In the genomic region with DNA sequence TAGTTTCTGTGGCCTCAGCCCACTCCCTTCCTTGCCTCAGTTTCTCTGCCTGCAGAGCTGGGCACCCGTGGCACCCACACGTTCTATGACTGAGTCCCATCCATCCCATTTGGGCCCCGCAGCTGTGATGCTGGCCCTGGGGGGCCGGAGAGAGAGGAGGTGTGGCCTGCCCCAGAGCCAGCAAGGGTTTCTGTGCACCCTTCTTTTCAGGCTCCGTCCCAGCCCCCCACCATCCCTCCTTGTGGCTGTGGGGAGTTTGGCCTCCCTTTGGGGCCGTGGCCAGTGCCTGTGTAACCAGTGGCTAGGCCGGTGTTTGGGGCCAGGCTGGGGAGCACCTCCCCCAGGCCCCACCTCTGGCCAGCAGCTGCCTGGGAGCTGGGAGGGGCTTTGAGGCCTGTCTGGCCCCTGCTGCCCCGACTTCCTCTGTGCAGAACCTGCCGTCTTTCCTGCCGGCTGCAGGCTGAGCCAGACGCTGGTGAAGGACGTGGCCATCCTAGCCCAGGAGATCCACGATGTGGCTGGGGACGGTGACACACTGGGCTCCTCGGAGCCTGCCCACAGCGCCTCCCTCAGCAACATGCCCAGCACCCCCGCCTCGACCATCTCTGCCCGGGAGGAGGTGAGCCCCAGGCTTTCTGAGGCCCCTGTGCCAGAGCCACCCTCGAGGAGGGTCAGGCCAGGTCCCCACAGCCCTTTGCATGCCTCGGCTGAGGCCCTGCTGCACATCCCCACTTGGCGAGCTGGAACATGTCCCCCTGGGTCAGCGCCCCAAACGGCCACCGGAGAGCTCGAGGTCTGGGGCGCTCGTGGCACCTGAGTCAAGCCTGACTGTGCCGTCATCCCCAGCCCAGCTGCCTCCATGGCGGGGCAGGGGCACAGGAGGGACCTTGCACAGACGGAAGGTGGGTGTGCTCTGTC, we compare ENCODE assay signal across 16 cellular contexts. TPM values are rescaled to one million over a fixed set of nuclear protein-coding genes. Genes with fewer than 3 reads are reported as not detected.
DNase-seq lines count a peak whose midpoint lies in the region; ATAC-seq and TF ChIP-seq lines count a peak whose summit lies in the region.
"Had no signal": no experiment of that assay in that cellular context is flagged by ENCODE, and none has a peak within 500 bp of the region (broad histone marks: within the 10 kb centered on the region; RNA-seq: fewer than 3 reads in every experiment).

No MANE protein-coding gene starts in this region.

- no peak for TF ChIP-seq POLR2A in adrenal gland (IDR thresholded peaks at IDR 0.05)

- H3K4me1 ChIP-seq in right cardiac atrium (ENCODE audit: control insufficient read depth, insufficient read depth, low read length): no peaks in the 10 kb centered on the region
- peaks cover 0 to 20% of the 10 kb centered on the region in 2 donors for H3K4me1 ChIP-seq in right atrium auricular region
- peaks cover 13 to 15% of the 10 kb centered on the region in 2 donors for H3K4me1 ChIP-seq in adrenal gland (replicated peaks in 1 of 2)

- H3K27ac ChIP-seq in right cardiac atrium (ENCODE audit: low read length): no peak overlapping the region
- H3K27ac ChIP-seq in right atrium auricular region: no peak overlapping the region
- no peak overlapping the region for H3K27ac ChIP-seq in adrenal gland

- intact Hi-C loops in right cardiac atrium (cut with DNase I): loop anchor here in 2 of 4 donors (10.0 kb wide), 1 partner anchor 152 kb away; no protein-coding TSS in a partner anchor
- intact Hi-C loops in adrenal gland (cut with DNase I): no loop called here
- intact Hi-C loops in left colon (cut with DNase I, micrococcal nuclease): loop anchor here in 1 of 2 donors (10.0 kb wide), 1 partner anchor 152 kb away; no protein-coding TSS in a partner anchor

- DNase-seq in right cardiac atrium: peak in 2 of 3 donors; percentile 12 to 60
- DNase-seq in right atrium auricular region (ENCODE audit: low spot score): no peak
- peak in 4 of 7 donors; percentile 16 to 19 (median 16) for DNase-seq in adrenal gland
- peak; percentile 84 for DNase-seq in mesenteric fat pad (ENCODE audit: low spot score)
- DNase-seq in ureter (ENCODE audit: low spot score): peak; percentile 34
- no peak for DNase-seq in left colon
- no peak for DNase-seq in foreskin melanocyte
- no peak for DNase-seq in glomerular visceral epithelial cell (ENCODE audit: extremely low spot score)
- DNase-seq: activated T-cell treated with anti-CD3 and anti-CD28 coated beads, Interleukin-2, amount 50 U/mL, for 1 hour; caudate nucleus; HCEC 1CT; MG63; NCI-H2029; NCI-H524 treated with DMSO at 0.1 percent for 48 hours; OCI-M1 had no signal

- H3K27me3 ChIP-seq in right cardiac atrium (ENCODE audit: control insufficient read depth, insufficient read depth) (no peaks in the 10 kb centered on the region), right atrium auricular region (no peaks in the 10 kb centered on the region), adrenal gland (no peaks in the 10 kb centered on the region)
- H3K27me3 ChIP-seq: MG63 had no signal

- no peaks in the 10 kb centered on the region for H3K9me3 ChIP-seq in right cardiac atrium (ENCODE audit: control insufficient read depth, low read length)
- no peaks in the 10 kb centered on the region for H3K9me3 ChIP-seq in right atrium auricular region
- no peaks in the 10 kb centered on the region for H3K9me3 ChIP-seq in adrenal gland (replicated peaks in 1 of 3)
- H3K9me3 ChIP-seq: MG63 had no signal

- ATAC-seq in right cardiac atrium: no peak
- no peak for ATAC-seq in left colon

- no peaks in the 10 kb centered on the region for H3K36me3 ChIP-seq in right atrium auricular region
- peaks cover 0 to 3% of the 10 kb centered on the region in 2 donors for H3K36me3 ChIP-seq in adrenal gland (replicated peaks in 1 of 2)
- H3K36me3 ChIP-seq: MG63 had no signal

- WGBS in right cardiac atrium: 74% methylated on average over 31 of the region's 31 CpGs
- WGBS in adrenal gland, 4 donors: 64 to 84% (median 73%) methylated on average over 13 to 31 of the region's 31 CpGs

- H3K4me3 ChIP-seq in right cardiac atrium (ENCODE audit: low read length) (no peak overlapping the region), right atrium auricular region (no peak overlapping the region), adrenal gland (no peak overlapping the region)
- H3K4me3 ChIP-seq: MG63 had no signal

- TF ChIP-seq CTCF in right atrium auricular region (IDR thresholded peaks at IDR 0.05): no peak
- TF ChIP-seq CTCF in adrenal gland (IDR thresholded peaks at IDR 0.05): no peak

RNA-seq across cellular contexts. Expression of a gene that starts 27.7 kb away (rescaled TPM):
- 10 to 100 TPM; 10.4 to 19.1 (median 11.9) TPM for total RNA-seq in right cardiac atrium
- polyA plus RNA-seq in right cardiac atrium: 8.4 TPM
- total RNA-seq in right atrium auricular region: 10 to 100 TPM in 1 of 2 donors, 1 to 10 TPM in 1; 7.9 to 15.1 TPM
- 10 to 100 TPM; 13.8 to 25.1 (median 19.0) TPM for total RNA-seq in adrenal gland
- polyA plus RNA-seq in adrenal gland: 10 to 100 TPM in 2 of 3 donors, 1 to 10 TPM in 1; 2.8 to 29.4 (median 13.0) TPM
- 38.3 TPM for total RNA-seq in mesenteric fat pad
- 42.2 TPM for total RNA-seq in ureter
- 10 to 100 TPM; 76.4 to 89.3 TPM for total RNA-seq in left colon

RNA-seq across cellular contexts. Expression of a gene that starts 31.9 kb away (rescaled TPM):
- under 1 TPM; 0.06 to 0.88 (median 0.20) TPM for total RNA-seq in right cardiac atrium
- polyA plus RNA-seq in right cardiac atrium: 0.05 TPM
- under 1 TPM in 1 of 2 donors, not detected in 1; 0.08 TPM for total RNA-seq in right atrium auricular region
- 1 to 10 TPM in 1 of 8 donors, under 1 TPM in 4, not detected in 3; 0.30 to 1.9 (median 0.50) TPM for total RNA-seq in adrenal gland
- polyA plus RNA-seq in adrenal gland: 1 to 10 TPM in 1 of 3 donors, under 1 TPM in 2; 0.37 to 1.0 (median 0.64) TPM
- total RNA-seq in mesenteric fat pad: 0.06 TPM
- total RNA-seq in ureter: 2.6 TPM
- 1 to 10 TPM in 1 of 2 donors, not detected in 1; 2.2 TPM for total RNA-seq in left colon
- total RNA-seq: myocyte had no signal

Comparison
In these comparisons a context has a peak if more than half of its experiments do, and no peak if none do; other contexts are left out.
1. DNase-seq: peak in right cardiac atrium (2 of 3), adrenal gland (4 of 7), mesenteric fat pad (single experiment) and ureter (single experiment); none in right atrium auricular region (single experiment), left colon (0 of 2), foreskin melanocyte (single experiment) and glomerular visceral epithelial cell (single experiment).